In the genomic region with DNA sequence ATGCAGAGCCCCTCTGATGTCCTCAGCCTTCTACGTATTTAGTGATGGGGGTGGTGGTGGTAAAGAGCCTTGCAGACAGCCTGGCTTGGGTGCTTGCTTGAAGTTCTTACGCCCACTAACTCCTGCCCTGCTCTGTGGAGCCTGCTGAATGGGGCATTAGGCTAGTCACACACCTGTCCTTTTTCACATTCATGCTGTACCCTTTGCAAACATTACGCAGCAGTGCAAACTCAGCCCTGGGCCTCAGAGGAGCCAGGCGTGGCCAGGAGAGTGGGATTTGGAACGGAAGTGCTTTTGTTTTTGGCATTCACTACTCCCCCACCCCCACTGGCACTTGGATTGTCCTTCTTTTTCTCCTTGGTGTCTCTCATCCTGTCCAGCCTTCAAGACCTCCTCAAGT, we compare ENCODE assay signal across 13 cellular contexts. TPM values are rescaled to one million over a fixed set of nuclear protein-coding genes. Genes with fewer than 3 reads are reported as not detected.
DNase-seq lines count a peak whose midpoint lies in the region; ATAC-seq and TF ChIP-seq lines count a peak whose summit lies in the region.
"Had no signal": no experiment of that assay in that cellular context is flagged by ENCODE, and none has a peak within 500 bp of the region (broad histone marks: within the 10 kb centered on the region; RNA-seq: fewer than 3 reads in every experiment).

No MANE protein-coding gene starts in this region.

- DNase-seq in DMS153 treated with DMSO at 0.1 percent for 48 hours (lab: John Stamatoyannopoulos, UW; ENCODE audit: unreplicated experiment) (peak; percentile 90), NCI-H345 (lab: John Stamatoyannopoulos, UW) (peak; percentile 86), Right ventricle myocardium superior (peak; percentile 53), prostate gland (ENCODE audit: low spot score) (no peak), HAP-1 (ENCODE audit: low spot score in 2 of 2) (no peak), COLO829 (ENCODE audit: low spot score) (no peak)
- no peak for DNase-seq in activated naive CD8-positive, alpha-beta T cell treated with anti-CD3 and anti-CD28 coated beads for 36 hours
- DNase-seq: activated CD8-positive, alpha-beta memory T cell treated with anti-CD3 and anti-CD28 coated beads, Interleukin-2, amount 10 ng/mL, durations not matched to agents 7 days and 5 days; retina; stimulated activated CD4-positive, alpha-beta T cell treated with anti-CD3 and anti-CD28 coated beads, Interleukin-4, amount 100 ng/mL, for 4 hours; stimulated activated naive CD4-positive, alpha-beta T cell had no signal

- no peaks in the 10 kb centered on the region for H3K9me3 Mint-ChIP-seq in activated naive CD8-positive, alpha-beta T cell treated with anti-CD3 and anti-CD28 coated beads for 36 hours

- WGBS in prostate gland: 42% methylated on average over 5 of the region's 5 CpGs

- H3K36me3 ChIP-seq in prostate gland (peaks cover 0 to 6% of the 10 kb centered on the region in 2 donors), HAP-1 (replicated peaks) (no peaks in the 10 kb centered on the region)

- intact Hi-C loops in Right ventricle myocardium superior (cut with DNase I) (no loop called here), prostate gland (cut with DNase I) (loop anchor here (10.0 kb wide), 1 partner anchor 59 kb away; no protein-coding TSS in a partner anchor)

- peaks cover 26% of the 10 kb centered on the region for H3K27me3 Mint-ChIP-seq in activated naive CD8-positive, alpha-beta T cell treated with anti-CD3 and anti-CD28 coated beads for 36 hours

- no peak overlapping the region for H3K27ac Mint-ChIP-seq in activated naive CD8-positive, alpha-beta T cell treated with anti-CD3 and anti-CD28 coated beads for 36 hours
- H3K27ac Mint-ChIP-seq: activated CD8-positive, alpha-beta memory T cell treated with anti-CD3 and anti-CD28 coated beads, Interleukin-2, amount 10 ng/mL, durations not matched to agents 7 days and 5 days had no signal

- H3K27me3 ChIP-seq in prostate gland (replicated peaks; ENCODE audit: insufficient read depth) (no peaks in the 10 kb centered on the region), HAP-1 (ENCODE audit: low read depth) (peaks cover 2% of the 10 kb centered on the region; the same call in 1 of the 2 replicates)

- ATAC-seq in Right ventricle myocardium superior (ENCODE audit: poor library complexity): peak; percentile 20
- no peak for ATAC-seq in HG03571 (IDR thresholded peaks at IDR 0.05; ENCODE audit: unreplicated experiment)
- ATAC-seq: activated CD8-positive, alpha-beta memory T cell treated with anti-CD3 and anti-CD28 coated beads, Interleukin-2, amount 10 ng/mL, durations not matched to agents 7 days and 5 days had no signal

- H3K4me1 ChIP-seq in prostate gland (replicated peaks): peaks cover 58% of the 10 kb centered on the region
- no peaks in the 10 kb centered on the region for H3K4me1 ChIP-seq in HAP-1

- TF ChIP-seq POLR2A in prostate gland (IDR thresholded peaks at IDR 0.05): no peak

- in situ Hi-C loops in HAP-1 (cut with MboI; ENCODE audit: low sequenced_read_pairs): no loop called here

- peaks cover 3% of the 10 kb centered on the region for H3K36me3 Mint-ChIP-seq in activated naive CD8-positive, alpha-beta T cell treated with anti-CD3 and anti-CD28 coated beads for 36 hours
- H3K36me3 Mint-ChIP-seq: activated CD8-positive, alpha-beta memory T cell treated with anti-CD3 and anti-CD28 coated beads, Interleukin-2, amount 10 ng/mL, durations not matched to agents 7 days and 5 days had no signal

- no peaks in the 10 kb centered on the region for H3K9me3 ChIP-seq in prostate gland
- no peaks in the 10 kb centered on the region for H3K9me3 ChIP-seq in HAP-1

- no peak overlapping the region for H3K4me3 ChIP-seq in prostate gland
- no peak overlapping the region for H3K4me3 ChIP-seq in HAP-1

- TF ChIP-seq CTCF in prostate gland (IDR thresholded peaks at IDR 0.05): no peak

- H3K27ac ChIP-seq in prostate gland: peak overlapping the region; percentile 37 to 45

- H3K4me1 Mint-ChIP-seq in activated naive CD8-positive, alpha-beta T cell treated with anti-CD3 and anti-CD28 coated beads for 36 hours: peaks cover 19% of the 10 kb centered on the region

- H3K4me3 Mint-ChIP-seq in activated naive CD8-positive, alpha-beta T cell treated with anti-CD3 and anti-CD28 coated beads for 36 hours: no peak overlapping the region
- H3K4me3 Mint-ChIP-seq: activated CD8-positive, alpha-beta memory T cell treated with anti-CD3 and anti-CD28 coated beads, Interleukin-2, amount 10 ng/mL, durations not matched to agents 7 days and 5 days had no signal

RNA-seq across cellular contexts. Expression of a gene that starts 26.5 kb away (rescaled TPM):
- total RNA-seq in Right ventricle myocardium superior (64.8 TPM), prostate gland (100 to 1,000 TPM; 171 to 230 TPM)
- 1 to 10 TPM; 1.7 to 2.1 TPM for total RNA-seq in activated naive CD8-positive, alpha-beta T cell treated with anti-CD3 and anti-CD28 coated beads for 36 hours
- total RNA-seq: SK-MEL-5 had no signal

Comparison
In these comparisons a context has a peak if more than half of its experiments do, and no peak if none do; other contexts are left out.
1. DNase-seq: peak in DMS153 treated with DMSO at 0.1 percent for 48 hours (single experiment), NCI-H345 (single experiment) and Right ventricle myocardium superior (single experiment); none in prostate gland (single experiment), HAP-1 (0 of 2), COLO829 (single experiment) and activated naive CD8-positive, alpha-beta T cell treated with anti-CD3 and anti-CD28 coated beads for 36 hours (single experiment).
2. RNA of a gene that starts 26.5 kb away (total RNA-seq): 171 to 230 TPM in prostate gland and 64.8 TPM in Right ventricle myocardium superior (single experiment); 1.7 to 2.1 TPM in activated naive CD8-positive, alpha-beta T cell treated with anti-CD3 and anti-CD28 coated beads for 36 hours; every median in the first group is over 10 times any median in the second.